Comparison of ENCODE assay signal across 9 cellular contexts in genomic region chr9:107751522-107752235, GRCh38.
DNase-seq lines count a peak whose midpoint lies in the region; ATAC-seq and TF ChIP-seq lines count a peak whose summit lies in the region.
"Had no signal": no experiment of that assay in that cellular context is flagged by ENCODE, and none has a peak within 500 bp of the region (broad histone marks: within the 10 kb centered on the region; RNA-seq: fewer than 3 reads in every experiment).

No MANE protein-coding gene starts in this region.

- H3K9me3 ChIP-seq in neural progenitor cell (ENCODE audit: low read depth) = no peaks in the 10 kb centered on the region

- H3K4me1 Mint-ChIP-seq in neural progenitor cell = peaks cover 10% of the 10 kb centered on the region
- H3K4me1 Mint-ChIP-seq: activated naive CD4-positive, alpha-beta T cell treated with anti-CD3 and anti-CD28 coated beads, Interleukin-2, amount 50 U/mL, for 24 hours had no signal

- no peak for TF ChIP-seq CTCF in choroid plexus epithelial cell (conservative IDR thresholded peaks at IDR 0.05; ENCODE audit: low read depth, low read length)
- no peak for TF ChIP-seq CTCF in neural progenitor cell (IDR thresholded peaks at IDR 0.05)
- TF ChIP-seq CTCF in lower leg skin (IDR thresholded peaks at IDR 0.05) = no peak

- no peak overlapping the region for H3K27ac ChIP-seq in neural progenitor cell

- no peaks in the 10 kb centered on the region for H3K79me2 ChIP-seq in neural progenitor cell (ENCODE audit: low read depth)

- peaks cover 8% of the 10 kb centered on the region for H3K4me1 ChIP-seq in neural progenitor cell

- no peaks in the 10 kb centered on the region for H3K9me3 Mint-ChIP-seq in neural progenitor cell

- no peaks in the 10 kb centered on the region for H3K36me3 Mint-ChIP-seq in neural progenitor cell
- H3K36me3 Mint-ChIP-seq: activated naive CD4-positive, alpha-beta T cell treated with anti-CD3 and anti-CD28 coated beads, Interleukin-2, amount 50 U/mL, for 24 hours had no signal

- peaks cover 8% of the 10 kb centered on the region for H3F3A ChIP-seq in neural progenitor cell (ENCODE audit: low read depth)

- H3K27me3 Mint-ChIP-seq in neural progenitor cell (ENCODE audit: insufficient read depth, low read depth) = no peaks in the 10 kb centered on the region
- H3K27me3 Mint-ChIP-seq: activated naive CD4-positive, alpha-beta T cell treated with anti-CD3 and anti-CD28 coated beads, Interleukin-2, amount 50 U/mL, for 24 hours had no signal

- ATAC-seq in GM19324 (IDR thresholded peaks at IDR 0.05; ENCODE audit: low FRiP score, unreplicated experiment) = peak; percentile 82
- peak; percentile 70 for ATAC-seq in HG03457 (IDR thresholded peaks at IDR 0.05; ENCODE audit: unreplicated experiment)

- H3K4me3 ChIP-seq in choroid plexus epithelial cell (ENCODE audit: low read depth, low read length) (no peak overlapping the region), neural progenitor cell (no peak overlapping the region), lower leg skin (ENCODE audit: low read depth, poor library complexity, severe bottlenecking) (no peak overlapping the region)

- no peaks in the 10 kb centered on the region for H3K27me3 ChIP-seq in neural progenitor cell

- H4K20me1 ChIP-seq in neural progenitor cell (ENCODE audit: low read depth) = no peaks in the 10 kb centered on the region

- H3K9ac ChIP-seq in neural progenitor cell = no peak overlapping the region

- H3K4me2 ChIP-seq in neural progenitor cell = no peak overlapping the region

- intact Hi-C loops in lower leg skin (cut with DNase I; ENCODE audit: low total_unique reads) = no loop called here

- no peaks in the 10 kb centered on the region for H3K36me3 ChIP-seq in neural progenitor cell

- H3K4me3 Mint-ChIP-seq in neural progenitor cell = no peak overlapping the region
- H3K4me3 Mint-ChIP-seq: activated naive CD4-positive, alpha-beta T cell treated with anti-CD3 and anti-CD28 coated beads, Interleukin-2, amount 50 U/mL, for 24 hours had no signal

- no peak overlapping the region for H3K27ac Mint-ChIP-seq in neural progenitor cell
- H3K27ac Mint-ChIP-seq: activated naive CD4-positive, alpha-beta T cell treated with anti-CD3 and anti-CD28 coated beads, Interleukin-2, amount 50 U/mL, for 24 hours had no signal

- WGBS in lower leg skin, 2 donors = 16 to 19% methylated on average over 5 of the region's 5 CpGs

- peak overlapping the region; percentile 55 for H2AFZ ChIP-seq in neural progenitor cell (replicated peaks)

- TF ChIP-seq POLR2A in lower leg skin (IDR thresholded peaks at IDR 0.05) = no peak

- DNase-seq in A172 (ENCODE audit: low spot score) = peak; percentile 87
- peak; percentile 73 for DNase-seq in choroid plexus epithelial cell (ENCODE audit: low read depth)
- DNase-seq in neural progenitor cell (ENCODE audit: low spot score) = no peak
- no peak for DNase-seq in lower leg skin (ENCODE audit: low spot score in 2 of 2)
- DNase-seq in NCI-H2107 treated with DMSO at 0.1 percent for 48 hours (lab: John Stamatoyannopoulos, UW; ENCODE audit: unreplicated experiment) = no peak
- no peak for DNase-seq in COR-L47 (lab: John Stamatoyannopoulos, UW)

Comparison
In these comparisons a context has a peak if more than half of its experiments do, and no peak if none do; other contexts are left out.
1. DNase-seq: peak in A172 (single experiment) and choroid plexus epithelial cell (single experiment); none in neural progenitor cell (single experiment), lower leg skin (0 of 2), NCI-H2107 treated with DMSO at 0.1 percent for 48 hours (single experiment) and COR-L47 (single experiment).